ENCODE assay signal across 22 cellular contexts in genomic region chr2:85599468-85600234, GRCh38. TPM values are rescaled to one million over a fixed set of nuclear protein-coding genes. Genes with fewer than 3 reads are reported as not detected.
DNase-seq lines count a peak whose midpoint lies in the region; ATAC-seq, FAIRE-seq and TF ChIP-seq lines count a peak whose summit lies in the region.
"Had no signal": no experiment of that assay in that cellular context is flagged by ENCODE, and none has a peak within 500 bp of the region (broad histone marks: within the 10 kb centered on the region; RNA-seq: fewer than 3 reads in every experiment).

No MANE protein-coding gene starts in this region.

- H3K27ac Mint-ChIP-seq in IgD-negative memory B cell, result peak overlapping the region in 2 of 3 donors; percentile 64 to 85
- H3K27ac Mint-ChIP-seq: activated naive CD4-positive, alpha-beta T cell treated with anti-CD3 and anti-CD28 coated beads, Interleukin-2, amount 10 ng/mL, durations not matched to agents 7 days and 5 days had no signal

- H3K4me3 Mint-ChIP-seq in IgD-negative memory B cell, result peak overlapping the region in 2 of 4 donors; percentile 65 to 91
- H3K4me3 Mint-ChIP-seq: activated naive CD4-positive, alpha-beta T cell treated with anti-CD3 and anti-CD28 coated beads, Interleukin-2, amount 10 ng/mL, durations not matched to agents 7 days and 5 days had no signal

- peaks cover 12% of the 10 kb centered on the region; the same call in 1 of the 2 replicates for H3K79me2 ChIP-seq in OCI-LY7 (ENCODE audit: insufficient read depth, low read depth, low read length)

- FAIRE-seq in kidney (lab: Jason Lieb, UNC), result no peak
- FAIRE-seq: islet of Langerhans had no signal

- H3K4me1 ChIP-seq in BLaER1 (peaks cover 45% of the 10 kb centered on the region), kidney (ENCODE audit: control insufficient read depth in 1 of 2, insufficient read depth in 1 of 2, low read depth in 1 of 2, low read length in 2 of 2) (peaks cover 42 to 52% of the 10 kb centered on the region in 2 donors), OCI-LY7 (ENCODE audit: insufficient read depth, low read length, poor library complexity, severe bottlenecking) (peaks cover 29% of the 10 kb centered on the region)

- H3K9me2 ChIP-seq in OCI-LY7 (ENCODE audit: insufficient read depth, low read length), result no peaks in the 10 kb centered on the region

- H3K27ac ChIP-seq in BLaER1 (no peak overlapping the region), kidney (ENCODE audit: low read depth in 2 of 2, low read length in 2 of 2) (no peak overlapping the region), OCI-LY7 (ENCODE audit: low read depth, low read length, poor library complexity, severe bottlenecking) (no peak overlapping the region)
- H3K27ac ChIP-seq: esophagus squamous epithelium, GM23248 had no signal

- H3K9ac ChIP-seq in BLaER1 (peak overlapping the region; percentile 15; the same call in 1 of the 2 replicates), kidney (ENCODE audit: low read length in 2 of 2) (no peak overlapping the region)
- H3K9ac ChIP-seq: GM23248 had no signal

- no peaks in the 10 kb centered on the region for H3K36me3 Mint-ChIP-seq in IgD-negative memory B cell

- DNase-seq in kidney, result peak; percentile 59
- no peak for DNase-seq in cortex of kidney (lab: John Stamatoyannopoulos, UW)
- no peak for DNase-seq in OCI-LY7 (ENCODE audit: low spot score)
- DNase-seq: ACHN; activated CD8-positive, alpha-beta memory T cell treated with anti-CD3 and anti-CD28 coated beads, Interleukin-2, amount 50 U/mL, for 48 hours; activated naive CD4-positive, alpha-beta T cell treated with anti-CD3 and anti-CD28 coated beads, Interleukin-2, amount 10 ng/mL, durations not matched to agents 7 days and 5 days; Caco-2; esophagus squamous epithelium; GM23248; head of caudate nucleus; KBM-7; NCI-H1092; PC-3; stimulated activated CD4-positive, alpha-beta T cell treated with anti-CD3 and anti-CD28 coated beads, Interleukin-1b, Interleukin-23, amount 100 ng/mL, for 48 hours; substantia nigra; T-helper 9 cell had no signal

- peaks cover 44% of the 10 kb centered on the region for H3K36me3 ChIP-seq in BLaER1
- peaks cover 2 to 24% of the 10 kb centered on the region in 2 donors for H3K36me3 ChIP-seq in kidney (ENCODE audit: control insufficient read depth in 1 of 2, insufficient read depth in 2 of 2, low read length in 2 of 2)
- peaks cover 8% of the 10 kb centered on the region; the same call in 1 of the 2 replicates for H3K36me3 ChIP-seq in OCI-LY7 (ENCODE audit: insufficient read depth, low read length)

- intact Hi-C loops in kidney (cut with DNase I) (no loop called here), OCI-LY7 (cut with micrococcal nuclease; ENCODE audit: unreplicated experiment) (no loop called here)

- H2AFZ ChIP-seq in OCI-LY7 (ENCODE audit: low read length), result no peak overlapping the region
- H2AFZ ChIP-seq: GM23248 had no signal

- no peaks in the 10 kb centered on the region for H3K27me3 Mint-ChIP-seq in IgD-negative memory B cell

- no peak overlapping the region for H3K4me2 ChIP-seq in BLaER1
- no peak overlapping the region for H3K4me2 ChIP-seq in OCI-LY7 (ENCODE audit: low read length)

- TF ChIP-seq CTCF in kidney (IDR thresholded peaks at IDR 0.05; ENCODE audit: borderline replicate concordance, extremely low read depth, insufficient read depth), result no peak
- TF ChIP-seq CTCF in OCI-LY7 (conservative IDR thresholded peaks at IDR 0.05; ENCODE audit: low read length), result no peak

- no TSS peak for BruUV-seq in OCI-LY7 (replicated peaks; lab: Mats Ljungman, UMichigan)

- POLR2A ChIA-PET in OCI-LY7 (lab: Charles Lee), result no interaction called here

- no peaks in the 10 kb centered on the region for H3K9me3 Mint-ChIP-seq in IgD-negative memory B cell
- H3K9me3 Mint-ChIP-seq: activated naive CD4-positive, alpha-beta T cell treated with anti-CD3 and anti-CD28 coated beads, Interleukin-2, amount 10 ng/mL, durations not matched to agents 7 days and 5 days had no signal

- ATAC-seq in HG02840 (IDR thresholded peaks at IDR 0.05; ENCODE audit: low FRiP score, unreplicated experiment), result no peak
- ATAC-seq: PC-3, sciatic nerve had no signal

- H3K9me3 ChIP-seq in BLaER1 (no peaks in the 10 kb centered on the region), kidney (ENCODE audit: control insufficient read depth in 1 of 2, low read length in 2 of 2) (no peaks in the 10 kb centered on the region), OCI-LY7 (ENCODE audit: low read length) (no peaks in the 10 kb centered on the region)
- H3K9me3 ChIP-seq: Caco-2, esophagus squamous epithelium had no signal

- H3K27me3 ChIP-seq in BLaER1, result no peaks in the 10 kb centered on the region
- H3K27me3 ChIP-seq: esophagus squamous epithelium had no signal

- H3K4me3 ChIP-seq in BLaER1 (no peak overlapping the region), kidney (ENCODE audit: low read length in 2 of 2) (peak overlapping the region in 1 of 2 donors; percentile 21), OCI-LY7 (ENCODE audit: low read depth, low read length, poor library complexity, severe bottlenecking) (no peak overlapping the region)
- H3K4me3 ChIP-seq: esophagus squamous epithelium, GM23248 had no signal

- H4K20me1 ChIP-seq in BLaER1, result peaks cover 40% of the 10 kb centered on the region; the same call in 1 of the 2 replicates
- H4K20me1 ChIP-seq in OCI-LY7 (ENCODE audit: insufficient read depth, low read length), result no peaks in the 10 kb centered on the region; the same call in 1 of the 2 replicates

- peaks cover 15 to 33% (median 27%) of the 10 kb centered on the region in 3 donors for H3K4me1 Mint-ChIP-seq in IgD-negative memory B cell

- CTCF ChIA-PET in OCI-LY7 (lab: Charles Lee; ENCODE audit: unreplicated experiment), result no interaction called here

RNA-seq across cellular contexts. Expression of gene TMEM150A, which starts 2.8 kb away (rescaled TPM):
- polyA plus RNA-seq in IgD-negative memory B cell (13.4 TPM), kidney (ENCODE audit: insufficient read depth, low read depth, low replicate concordance) (61.2 TPM)
- total RNA-seq in kidney (23.1 TPM), OCI-LY7 (2022) (0.74 and 1.1 TPM in 2 replicates)
- total RNA-seq in OCI-LY7 (2014; rRNA removed; shearing (Covaris generic)), result 0.92 TPM in 1 of 2 replicates, not detected in the other

RNA-seq across cellular contexts. Expression of gene RNF181, which starts 4.1 kb away (rescaled TPM):
- polyA plus RNA-seq in IgD-negative memory B cell (206 TPM), kidney (ENCODE audit: insufficient read depth, low read depth, low replicate concordance) (407 TPM)
- total RNA-seq in kidney (89.9 TPM), OCI-LY7 (2022) (95.1 and 97.8 TPM in 2 replicates)
- 98.4 and 179 TPM in 2 replicates for total RNA-seq in OCI-LY7 (2014; rRNA removed; shearing (Covaris generic))

RNA-seq across cellular contexts. Expression of gene C2orf68, which starts 12.2 kb away (rescaled TPM):
- 18.3 TPM for polyA plus RNA-seq in IgD-negative memory B cell
- 34.5 TPM for total RNA-seq in kidney
- 37.6 TPM for polyA plus RNA-seq in kidney (ENCODE audit: insufficient read depth, low read depth, low replicate concordance)
- total RNA-seq in OCI-LY7 (2014; rRNA removed; shearing (Covaris generic)), result 62.0 and 86.7 TPM in 2 replicates
- 86.2 and 96.1 TPM in 2 replicates for total RNA-seq in OCI-LY7 (2022)

RNA-seq across cellular contexts. Expression of gene VAMP5, which starts 15.4 kb away (rescaled TPM):
- polyA plus RNA-seq in IgD-negative memory B cell, result 43.0 TPM
- 46.0 TPM for total RNA-seq in kidney
- 145 TPM for polyA plus RNA-seq in kidney (ENCODE audit: insufficient read depth, low read depth, low replicate concordance)
- total RNA-seq in OCI-LY7 (2014; rRNA removed; shearing (Covaris generic)), result 0.54 and 3.0 TPM in 2 replicates
- 3.8 and 3.9 TPM in 2 replicates for total RNA-seq in OCI-LY7 (2022)
- total RNA-seq: SK-MEL-5 had no signal

RNA-seq across cellular contexts. Expression of gene USP39, which starts 16.3 kb away (rescaled TPM):
- polyA plus RNA-seq in IgD-negative memory B cell (61.2 TPM), kidney (ENCODE audit: insufficient read depth, low read depth, low replicate concordance) (35.5 TPM)
- total RNA-seq in kidney (36.4 TPM), OCI-LY7 (2022) (74.5 and 83.2 TPM in 2 replicates)
- 76.2 and 79.8 TPM in 2 replicates for total RNA-seq in OCI-LY7 (2014; rRNA removed; shearing (Covaris generic))

Comparison
In these comparisons a context has a peak if more than half of its experiments do, and no peak if none do; other contexts are left out.
1. RNA of gene TMEM150A, which starts 2.8 kb away (total RNA-seq): 23.1 TPM in kidney (single experiment); 0.74 to 1.1 TPM in OCI-LY7; every median in the first group is over 10 times any median in the second.